8 cellular contexts compared by ENCODE assay signal in genomic region chr11:128694618-128695481, GRCh38. TPM values are rescaled to one million over a fixed set of nuclear protein-coding genes. Genes with fewer than 3 reads are reported as not detected.
DNase-seq lines count a peak whose midpoint lies in the region; ATAC-seq lines count a peak whose summit lies in the region.

No MANE protein-coding gene starts in this region.

- no peaks in the 10 kb centered on the region for H3K9me3 Mint-ChIP-seq in activated naive CD8-positive, alpha-beta T cell treated with anti-CD3 and anti-CD28 coated beads for 36 hours
- H3K9me3 Mint-ChIP-seq in stimulated activated effector memory CD8-positive, alpha-beta T cell treated with anti-CD3 and anti-CD28 coated beads, Interleukin-12 subunit alpha, Interleukin-12 subunit beta, amount 100 ng/mL, for 72 hours = no peaks in the 10 kb centered on the region

- no peak overlapping the region for H3K27ac ChIP-seq in HUES64 (ENCODE audit: low read depth, low read length)

- H3K4me3 ChIP-seq in HUES64 (ENCODE audit: low read length) (peak overlapping the region; percentile 59), iPS-11a (ENCODE audit: low read depth, low read length) (peak overlapping the region; percentile 43)

- H3K4me3 Mint-ChIP-seq in activated naive CD8-positive, alpha-beta T cell treated with anti-CD3 and anti-CD28 coated beads for 36 hours = peak overlapping the region; percentile 95
- peak overlapping the region; percentile 89 for H3K4me3 Mint-ChIP-seq in stimulated activated effector memory CD8-positive, alpha-beta T cell treated with anti-CD3 and anti-CD28 coated beads, Interleukin-12 subunit alpha, Interleukin-12 subunit beta, amount 100 ng/mL, for 72 hours

- peaks cover 48% of the 10 kb centered on the region for H3K4me1 Mint-ChIP-seq in activated naive CD8-positive, alpha-beta T cell treated with anti-CD3 and anti-CD28 coated beads for 36 hours
- H3K4me1 Mint-ChIP-seq in stimulated activated effector memory CD8-positive, alpha-beta T cell treated with anti-CD3 and anti-CD28 coated beads, Interleukin-12 subunit alpha, Interleukin-12 subunit beta, amount 100 ng/mL, for 72 hours = peaks cover 62% of the 10 kb centered on the region

- peak; percentile 27 for ATAC-seq in stimulated activated effector memory CD8-positive, alpha-beta T cell treated with anti-CD3 and anti-CD28 coated beads, Interleukin-12 subunit alpha, Interleukin-12 subunit beta, amount 100 ng/mL, for 72 hours

- peaks cover 9% of the 10 kb centered on the region for H3K27me3 Mint-ChIP-seq in activated naive CD8-positive, alpha-beta T cell treated with anti-CD3 and anti-CD28 coated beads for 36 hours

- peaks cover 99% of the 10 kb centered on the region for H3K27me3 ChIP-seq in HUES64 (ENCODE audit: insufficient read depth, low read length)

- peak overlapping the region; percentile 88 for H3K27ac Mint-ChIP-seq in activated naive CD8-positive, alpha-beta T cell treated with anti-CD3 and anti-CD28 coated beads for 36 hours
- peak overlapping the region; percentile 97 for H3K27ac Mint-ChIP-seq in stimulated activated effector memory CD8-positive, alpha-beta T cell treated with anti-CD3 and anti-CD28 coated beads, Interleukin-12 subunit alpha, Interleukin-12 subunit beta, amount 100 ng/mL, for 72 hours

- H3K9me3 ChIP-seq in HUES64 (ENCODE audit: insufficient read depth, low read depth, low read length) = no peaks in the 10 kb centered on the region

- DNase-seq in SIG-M5 treated with dmso at 0.1 percent for 504 hours (lab: John Stamatoyannopoulos, UW; ENCODE audit: unreplicated experiment) (peak; percentile 43), SIG-M5 (lab: John Stamatoyannopoulos, UW) (no peak), cerebellar nuclear complex (lab: John Stamatoyannopoulos, UW) (no peak), NCI-H1105 (lab: John Stamatoyannopoulos, UW) (no peak)
- peak; percentile 55 for DNase-seq in activated naive CD8-positive, alpha-beta T cell treated with anti-CD3 and anti-CD28 coated beads for 36 hours
- peak in 1 of 2 donors; percentile 73 for DNase-seq in stimulated activated effector memory CD8-positive, alpha-beta T cell treated with anti-CD3 and anti-CD28 coated beads, Interleukin-12 subunit alpha, Interleukin-12 subunit beta, amount 100 ng/mL, for 72 hours (ENCODE audit: low spot score in 2 of 2)

- H3K36me3 ChIP-seq in HUES64 (ENCODE audit: insufficient read depth, low read length) = no peaks in the 10 kb centered on the region

- H3K9ac ChIP-seq in HUES64 (ENCODE audit: low read depth, low read length) = no peak overlapping the region

- 2% methylated on average over 70 of the region's 70 CpGs for WGBS in HUES64

- peaks cover 22% of the 10 kb centered on the region for H3K4me1 ChIP-seq in HUES64 (ENCODE audit: insufficient read depth, low read length)

- peaks cover 13% of the 10 kb centered on the region for H3K36me3 Mint-ChIP-seq in activated naive CD8-positive, alpha-beta T cell treated with anti-CD3 and anti-CD28 coated beads for 36 hours
- H3K36me3 Mint-ChIP-seq in stimulated activated effector memory CD8-positive, alpha-beta T cell treated with anti-CD3 and anti-CD28 coated beads, Interleukin-12 subunit alpha, Interleukin-12 subunit beta, amount 100 ng/mL, for 72 hours = peaks cover 42% of the 10 kb centered on the region

RNA-seq across cellular contexts. Expression of gene FLI1, which starts 1.0 kb away (rescaled TPM):
- 1.1 TPM for polyA plus RNA-seq in HUES64 (2013, experiment 1 of 2)
- 1.8 TPM for polyA plus RNA-seq in HUES64 (2013, experiment 2 of 2)
- total RNA-seq in activated naive CD8-positive, alpha-beta T cell treated with anti-CD3 and anti-CD28 coated beads for 36 hours = 10 to 100 TPM; 37.5 to 38.9 TPM

Comparison
In these comparisons a context has a peak if more than half of its experiments do, and no peak if none do; other contexts are left out.
1. DNase-seq: peak in SIG-M5 treated with dmso at 0.1 percent for 504 hours (single experiment) and activated naive CD8-positive, alpha-beta T cell treated with anti-CD3 and anti-CD28 coated beads for 36 hours (single experiment); none in SIG-M5 (single experiment), cerebellar nuclear complex (0 of 2) and NCI-H1105 (single experiment).